In genomic region chr17:66523378-66524174, GRCh38 we compare ENCODE assay signal across 16 cellular contexts.
DNase-seq lines count a peak whose midpoint lies in the region; ATAC-seq and TF ChIP-seq lines count a peak whose summit lies in the region.
"Had no signal": no experiment of that assay in that cellular context is flagged by ENCODE, and none has a peak within 500 bp of the region (broad histone marks: within the 10 kb centered on the region; RNA-seq: fewer than 3 reads in every experiment).

No MANE protein-coding gene starts in this region.

- H2AK5ac ChIP-seq in IMR-90 (ENCODE audit: low read depth, low read length), result peak overlapping the region; percentile 32; the same call in 1 of the 2 replicates

- TF ChIP-seq POLR2A in IMR-90 (IDR thresholded peaks at IDR 0.05; ENCODE audit: low read depth, low read length), result no peak
- no peak for TF ChIP-seq POLR2A in thyroid gland (IDR thresholded peaks at IDR 0.05)

- peak overlapping the region; percentile 39 for H3K18ac ChIP-seq in IMR-90 (ENCODE audit: low read depth, low read length)

- no peak overlapping the region for H2BK15ac ChIP-seq in IMR-90 (ENCODE audit: low read depth, low read length)

- peaks cover 39% of the 10 kb centered on the region for H3K79me2 ChIP-seq in fibroblast of lung (ENCODE audit: control insufficient read depth, insufficient read depth, low read length)

- POLR2A ChIA-PET in IMR-90 (lab: Charles Lee; ENCODE audit: unreplicated experiment), result no interaction called here

- dilution Hi-C loops in IMR-90 (cut with HindIII; ENCODE audit: low sequenced_read_pairs, unreplicated experiment), result no loop called here

- ATAC-seq in IMR-90 (ENCODE audit: low read depth) (peak; percentile 92), psoas muscle (peak; percentile 48 to 88 (median 87)), GM18873 (IDR thresholded peaks at IDR 0.05; ENCODE audit: low FRiP score, unreplicated experiment) (no peak)
- ATAC-seq: natural killer cell had no signal

- H3K36me3 ChIP-seq in IMR-90 (ENCODE audit: control insufficient read depth, insufficient read depth, low read length) (0 out of 2 replicates have a peak, but pooled peaks cover 1% of the 10 kb centered on the region), fibroblast of lung (ENCODE audit: control insufficient read depth, insufficient read depth, low read length) (no peaks in the 10 kb centered on the region), psoas muscle (ENCODE audit: insufficient read depth in 1 of 2, low read depth in 1 of 2) (no peaks in the 10 kb centered on the region), thyroid gland (no peaks in the 10 kb centered on the region)
- H3K36me3 ChIP-seq: breast epithelium, spleen had no signal

- H4K20me1 ChIP-seq in IMR-90 (ENCODE audit: insufficient read depth, low read length) (peaks cover 31% of the 10 kb centered on the region), fibroblast of lung (ENCODE audit: control insufficient read depth, extremely low read depth, insufficient read depth, low read length) (no peaks in the 10 kb centered on the region)

- H3K14ac ChIP-seq in IMR-90 (replicated peaks; ENCODE audit: low read depth, low read length), result peak overlapping the region; percentile 15

- no peaks in the 10 kb centered on the region for H3K9me3 ChIP-seq in IMR-90 (ENCODE audit: control insufficient read depth, insufficient read depth, low read length)
- no peaks in the 10 kb centered on the region for H3K9me3 ChIP-seq in fibroblast of lung (ENCODE audit: control insufficient read depth, insufficient read depth, low read depth, low read length)
- no peaks in the 10 kb centered on the region for H3K9me3 ChIP-seq in psoas muscle
- no peaks in the 10 kb centered on the region for H3K9me3 ChIP-seq in thyroid gland
- H3K9me3 ChIP-seq: breast epithelium had no signal

- peak; percentile 36 for DNase-seq in AG20443 (ENCODE audit: low spot score)
- peak; percentile 91 for DNase-seq in IMR-90
- peak; percentile 69 to 88 for DNase-seq in fibroblast of lung (ENCODE audit: low read depth in 2 of 2)
- DNase-seq in psoas muscle, result no peak
- no peak for DNase-seq in SHP77 (lab: John Stamatoyannopoulos, UW)
- DNase-seq in putamen (ENCODE audit: low spot score), result no peak
- no peak for DNase-seq in thyroid gland
- DNase-seq: activated effector memory CD4-positive, alpha-beta T cell treated with anti-CD3 and anti-CD28 coated beads, Interleukin-2, amount 50 U/mL, for 16 hours; Karpas-422; natural killer cell; NCI-H2081 treated with DMSO at 0.1 percent for 48 hours; NK-92 treated with Interleukin-12 subunit alpha and Interleukin-12 subunit beta, amount 100 ng/mL, for 24 hours; spleen had no signal

- H2BK5ac ChIP-seq in IMR-90 (ENCODE audit: low read depth, low read length, poor library complexity, severe bottlenecking), result peak overlapping the region; percentile 59

- CTCF ChIA-PET in IMR-90 (lab: Yijun Ruan, JAX), result interaction anchor here (1.0 kb wide), 1 partner anchor 12 kb away, joined by 3 read pairs; no protein-coding TSS in a partner anchor

- H3K4me2 ChIP-seq in IMR-90 (ENCODE audit: low read depth, low read length) (peak overlapping the region; percentile 54), fibroblast of lung (ENCODE audit: extremely low read depth, insufficient read depth, low read length) (peak overlapping the region; percentile 52)

- H3K27me3 ChIP-seq in IMR-90 (ENCODE audit: control insufficient read depth, insufficient read depth, low read length) (no peaks in the 10 kb centered on the region), fibroblast of lung (ENCODE audit: control insufficient read depth, insufficient read depth, low read length) (no peaks in the 10 kb centered on the region), psoas muscle (ENCODE audit: insufficient read depth in 3 of 3, low read length in 2 of 3) (no peaks in the 10 kb centered on the region), thyroid gland (no peaks in the 10 kb centered on the region)
- H3K27me3 ChIP-seq: breast epithelium, spleen had no signal

- intact Hi-C loops in IMR-90 (cut with micrococcal nuclease), result no loop called here
- intact Hi-C loops in psoas muscle (cut with DNase I), result no loop called here
- intact Hi-C loops in thyroid gland (cut with DNase I), result no loop called here

- peaks cover 23% of the 10 kb centered on the region for H3K9me1 ChIP-seq in IMR-90 (ENCODE audit: insufficient read depth, low read length)

- in situ Hi-C loops in IMR-90 (cut with MboI; ENCODE audit: low sequenced_read_pairs), result no loop called here

- H3K79me1 ChIP-seq in IMR-90 (ENCODE audit: low read depth in 1 of 2, low read length in 2 of 2), result peaks cover 52 to 71% of the 10 kb centered on the region in 2 experiments

- peak; percentile 45 for TF ChIP-seq RAD21 in IMR-90 (IDR thresholded peaks at IDR 0.05; ENCODE audit: low read length)

- peak overlapping the region; percentile 41; the same call in 1 of the 2 replicates for H2BK20ac ChIP-seq in IMR-90 (ENCODE audit: low read depth, low read length)

- H3K4ac ChIP-seq in IMR-90 (ENCODE audit: low read depth, low read length), result peak overlapping the region; percentile 57

- no peak overlapping the region; the same call in 1 of the 2 replicates for H4K5ac ChIP-seq in IMR-90 (ENCODE audit: low read depth, low read length)

- peak overlapping the region in 1 of 2 experiments; percentile 62; a peak in 1 of 4 replicates for H4K8ac ChIP-seq in IMR-90 (ENCODE audit: low read depth in 2 of 2, low read length in 2 of 2)

- H3K9ac ChIP-seq in IMR-90 (ENCODE audit: low read depth, low read length) (0 out of 2 replicates have a peak overlapping the region, but pooled peaks have one; percentile 8), fibroblast of lung (ENCODE audit: insufficient read depth, low read length) (no peak overlapping the region)

- no TSS peak for BruUV-seq in IMR-90 (replicated peaks; lab: Mats Ljungman, UMichigan)

- H3K4me1 ChIP-seq in IMR-90 (ENCODE audit: control insufficient read depth, insufficient read depth, low read length) (peaks cover 30% of the 10 kb centered on the region), fibroblast of lung (ENCODE audit: control insufficient read depth, extremely low read depth, insufficient read depth, low read length) (peaks cover 16% of the 10 kb centered on the region), psoas muscle (peaks cover 19% of the 10 kb centered on the region), thyroid gland (no peaks in the 10 kb centered on the region)
- H3K4me1 ChIP-seq: breast epithelium had no signal

- H2AFZ ChIP-seq in IMR-90 (replicated peaks; ENCODE audit: low read length, poor library complexity) (no peak overlapping the region), fibroblast of lung (ENCODE audit: low read length) (no peak overlapping the region)

- H4K91ac ChIP-seq in IMR-90 (ENCODE audit: insufficient read depth, low read depth, low read length), result peak overlapping the region; percentile 51; the same call in 1 of the 2 replicates

- no CpG with 5 or more reads among the region's 6 CpGs for WGBS in IMR-90 (ENCODE audit: extremely low coverage in 2 of 2, insufficient read length in 1 of 2), 2 experiments
- WGBS in psoas muscle, 3 donors, result 50 to 72% (median 56%) methylated on average over 6 of the region's 6 CpGs
- WGBS in thyroid gland, 2 donors, result 87 to 90% methylated on average over 6 of the region's 6 CpGs

- peak overlapping the region; percentile 22 for H2AK9ac ChIP-seq in IMR-90 (replicated peaks; ENCODE audit: low read depth, low read length, poor library complexity)

- H2BK120ac ChIP-seq in IMR-90 (ENCODE audit: low read depth, low read length), result peak overlapping the region; percentile 24

- peak overlapping the region; percentile 11; the same call in 1 of the 2 replicates for H3K23ac ChIP-seq in IMR-90 (ENCODE audit: low read depth, low read length)

- peak overlapping the region; percentile 54; the same call in 1 of the 2 replicates for H3K27ac ChIP-seq in IMR-90 (ENCODE audit: insufficient read depth, low read length)
- peak overlapping the region; percentile 63 for H3K27ac ChIP-seq in fibroblast of lung (ENCODE audit: insufficient read depth, low read length)
- H3K27ac ChIP-seq in psoas muscle, result peak overlapping the region; percentile 47
- no peak overlapping the region for H3K27ac ChIP-seq in thyroid gland
- H3K27ac ChIP-seq: breast epithelium, C4-2B, spleen had no signal

- H3K4me3 ChIP-seq in IMR-90 (ENCODE audit: insufficient read depth, low read depth, low read length) (no peak overlapping the region), fibroblast of lung (replicated peaks in 1 of 4; ENCODE audit: control extremely low read depth in 1 of 4, insufficient read depth in 1 of 4, low read depth in 3 of 4, low read length in 4 of 4) (no peak overlapping the region), psoas muscle (no peak overlapping the region), thyroid gland (replicated peaks in 1 of 3) (no peak overlapping the region)
- H3K4me3 ChIP-seq: breast epithelium, spleen had no signal

- H3K56ac ChIP-seq in IMR-90 (ENCODE audit: extremely low read depth, insufficient read depth, low read length), result no peak overlapping the region

- TF ChIP-seq CTCF in IMR-90 (conservative IDR thresholded peaks at IDR 0.05; ENCODE audit: low read depth, low read length), result peak; percentile 27; the same call in 1 of the 2 replicates
- TF ChIP-seq CTCF in fibroblast of lung (conservative IDR thresholded peaks at IDR 0.05 in 1 of 2, IDR thresholded peaks at IDR 0.05 in 1 of 2; ENCODE audit: low read depth in 1 of 2, low read length in 2 of 2), result peak in 1 of 2 donors; percentile 18
- TF ChIP-seq CTCF in psoas muscle (IDR thresholded peaks at IDR 0.05), result no peak
- no peak for TF ChIP-seq CTCF in thyroid gland (IDR thresholded peaks at IDR 0.05)

TF ChIP-seq in IMR-90, 13 proteins besides CTCF, POLR2A, EP300 and RAD21:
- TF ChIP-seq SMC3 (IDR thresholded peaks at IDR 0.05; ENCODE audit: low read depth, low read length), result 0 out of 2 replicates have a peak, but pooled peaks have one; percentile 16
- 0 out of 2 replicates have a peak, but pooled peaks have one; percentile 16 for TF ChIP-seq MAFK (IDR thresholded peaks at IDR 0.05; ENCODE audit: low read depth, low read length)
- peak; percentile 25; the same call in 1 of the 2 replicates for TF ChIP-seq FOS (IDR thresholded peaks at IDR 0.05; ENCODE audit: low read depth, low read length)
- TF ChIP-seq BHLHE40 (IDR thresholded peaks at IDR 0.05; ENCODE audit: low read depth, low read length), result no peak; the same call in 1 of the 2 replicates
- TF ChIP-seq RFX5 (IDR thresholded peaks at IDR 0.05; ENCODE audit: low read depth, low read length), result no peak
- TF ChIP-seq CEBPB (IDR thresholded peaks at IDR 0.05; ENCODE audit: low read depth, low read length), result no peak

Comparison
In these comparisons a context has a peak if more than half of its experiments do, and no peak if none do; other contexts are left out.
1. DNase-seq: peak in AG20443 (single experiment), IMR-90 (single experiment) and fibroblast of lung (2 of 2); none in psoas muscle (0 of 2), SHP77 (0 of 2), putamen (single experiment) and thyroid gland (0 of 2).
2. H3K27ac ChIP-seq: peak in IMR-90 (single experiment), fibroblast of lung (single experiment) and psoas muscle (single experiment); none in thyroid gland (0 of 3).